Comparison of ENCODE assay signal across 1 cellular context in the genomic region with DNA sequence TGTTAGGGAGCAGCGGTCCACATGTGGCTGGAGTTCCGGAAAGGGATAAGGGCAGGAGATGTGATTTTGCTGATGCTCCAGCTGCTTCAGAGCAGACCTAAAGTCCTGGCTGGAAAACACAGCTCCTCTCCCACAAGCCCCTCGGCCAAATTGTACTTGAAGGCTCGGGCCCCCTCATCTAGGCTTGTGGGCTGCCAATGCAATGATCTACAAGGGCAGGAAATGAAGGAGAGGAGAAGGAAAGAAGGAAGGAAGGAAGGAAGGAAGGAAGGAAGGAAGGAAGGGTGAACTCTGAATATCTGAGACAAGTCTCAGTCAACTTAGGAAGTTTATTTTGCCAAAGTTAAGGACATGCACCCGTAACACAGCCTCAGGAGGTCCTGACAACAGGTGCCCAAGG.
TF ChIP-seq lines count a peak whose summit lies in the region.

No MANE protein-coding gene starts in this region.

TF ChIP-seq in HEK293, 187 proteins besides CTCF, POLR2A, EP300 and RAD21 (continued from another document):
- TF ChIP-seq ZBTB20 (tag by site-specific recombination; IDR thresholded peaks at IDR 0.05) (no peak), WT1 (tag by site-specific recombination; IDR thresholded peaks at IDR 0.05) (no peak)
- TF ChIP-seq, protein P1, sequence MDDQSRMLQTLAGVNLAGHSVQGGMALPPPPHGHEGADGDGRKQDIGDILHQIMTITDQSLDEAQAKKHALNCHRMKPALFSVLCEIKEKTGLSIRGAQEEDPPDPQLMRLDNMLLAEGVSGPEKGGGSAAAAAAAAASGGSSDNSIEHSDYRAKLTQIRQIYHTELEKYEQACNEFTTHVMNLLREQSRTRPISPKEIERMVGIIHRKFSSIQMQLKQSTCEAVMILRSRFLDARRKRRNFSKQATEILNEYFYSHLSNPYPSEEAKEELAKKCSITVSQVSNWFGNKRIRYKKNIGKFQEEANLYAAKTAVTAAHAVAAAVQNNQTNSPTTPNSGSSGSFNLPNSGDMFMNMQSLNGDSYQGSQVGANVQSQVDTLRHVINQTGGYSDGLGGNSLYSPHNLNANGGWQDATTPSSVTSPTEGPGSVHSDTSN (CRISPR knock-in tag; IDR thresholded peaks at IDR 0.05): no peak
